In genomic region chrX:41086627-41086932, GRCh38 we compare ENCODE assay signal across 8 cellular contexts. TPM values are rescaled to one million over a fixed set of nuclear protein-coding genes. Genes with fewer than 3 reads are reported as not detected.
DNase-seq lines count a peak whose midpoint lies in the region; ATAC-seq and TF ChIP-seq lines count a peak whose summit lies in the region.

No MANE protein-coding gene starts in this region.

- no peaks in the 10 kb centered on the region for H4K20me1 ChIP-seq in OCI-LY1 (ENCODE audit: insufficient read depth, low read length)

- H3F3A ChIP-seq in OCI-LY1 (ENCODE audit: insufficient read depth, low read length), result no peaks in the 10 kb centered on the region

- TF ChIP-seq CTCF in Calu3 (IDR thresholded peaks at IDR 0.05; ENCODE audit: unreplicated experiment) (no peak), OCI-LY1 (IDR thresholded peaks at IDR 0.05; ENCODE audit: low read length) (no peak), omental fat pad (IDR thresholded peaks at IDR 0.05) (no peak)

- H3K4me1 ChIP-seq in OCI-LY1 (ENCODE audit: insufficient read depth, low read length, severe bottlenecking) (peaks cover 56% of the 10 kb centered on the region), endocrine pancreas (ENCODE audit: control insufficient read depth, insufficient read depth, low read length) (peaks cover 11% of the 10 kb centered on the region)

- H3K79me2 ChIP-seq in OCI-LY1 (ENCODE audit: insufficient read depth, low read length), result peaks cover 56% of the 10 kb centered on the region

- peak overlapping the region; percentile 93 for H3K4me2 ChIP-seq in OCI-LY1 (ENCODE audit: low read length)

- no peaks in the 10 kb centered on the region for H3K27me3 Mint-ChIP-seq in Calu3 (ENCODE audit: unreplicated experiment)

- no peaks in the 10 kb centered on the region for H3K27me3 ChIP-seq in OCI-LY1 (ENCODE audit: insufficient read depth, low read length)
- no peaks in the 10 kb centered on the region for H3K27me3 ChIP-seq in endocrine pancreas (ENCODE audit: control insufficient read depth, insufficient read depth, low read length)

- H3K9me2 ChIP-seq in OCI-LY1 (ENCODE audit: low read depth, low read length), result no peaks in the 10 kb centered on the region

- H3K9ac ChIP-seq in OCI-LY1 (ENCODE audit: low read length), result peak overlapping the region; percentile 97
- H3K9ac ChIP-seq in endocrine pancreas (ENCODE audit: control insufficient read depth, insufficient read depth, low read length), result peak overlapping the region; percentile 60

- intact Hi-C loops in Calu3 (cut with micrococcal nuclease; ENCODE audit: unreplicated experiment), result loop anchor here (5.0 kb wide), 2 partner anchors 49 to 154 kb away; no protein-coding TSS in a partner anchor

- no peaks in the 10 kb centered on the region for H3K4me1 Mint-ChIP-seq in Calu3 (ENCODE audit: low read depth, unreplicated experiment)

- no peak overlapping the region for H2AFZ ChIP-seq in OCI-LY1 (ENCODE audit: low read length)

- H3K36me3 ChIP-seq in OCI-LY1 (ENCODE audit: insufficient read depth, low read length) (peaks cover 14% of the 10 kb centered on the region; the same call in 1 of the 2 replicates), endocrine pancreas (ENCODE audit: control insufficient read depth, insufficient read depth, low read length) (no peaks in the 10 kb centered on the region)

- peaks cover 62% of the 10 kb centered on the region for H3K36me3 Mint-ChIP-seq in Calu3 (ENCODE audit: insufficient read depth, unreplicated experiment)

- BruUV-seq in Calu3 (replicated peaks; lab: Mats Ljungman, UMichigan), result no TSS peak

- H3K9me3 ChIP-seq in OCI-LY1 (ENCODE audit: low read length) (no peaks in the 10 kb centered on the region), endocrine pancreas (ENCODE audit: control insufficient read depth, low read length) (no peaks in the 10 kb centered on the region)

- peak overlapping the region; percentile 84 for H3K27ac ChIP-seq in OCI-LY1 (ENCODE audit: low read depth, low read length, poor library complexity, severe bottlenecking)

- no peaks in the 10 kb centered on the region for H3K9me3 Mint-ChIP-seq in Calu3 (ENCODE audit: low read depth, unreplicated experiment)

- H3K4me3 ChIP-seq in OCI-LY1 (ENCODE audit: low read depth, low read length, poor library complexity, severe bottlenecking) (peak overlapping the region; percentile 92), endocrine pancreas (ENCODE audit: control insufficient read depth, insufficient read depth, low read length) (peak overlapping the region; percentile 94)

- peak overlapping the region; percentile 77 for H3K27ac Mint-ChIP-seq in Calu3 (ENCODE audit: unreplicated experiment)

- ATAC-seq in omental fat pad (ENCODE audit: low FRiP score) (peak; percentile 3), GM21526 (IDR thresholded peaks at IDR 0.05; ENCODE audit: low FRiP score, unreplicated experiment) (no peak)

- DNase-seq in Calu3 (no peak), omental fat pad (ENCODE audit: low spot score) (no peak), NCI-H2196 (lab: John Stamatoyannopoulos, UW; ENCODE audit: unreplicated experiment) (no peak), RKO (ENCODE audit: low spot score) (no peak), H4 (ENCODE audit: low spot score) (no peak)

- H3K4me3 Mint-ChIP-seq in Calu3 (ENCODE audit: low read depth, unreplicated experiment), result peak overlapping the region; percentile 89

- CTCF ChIA-PET in Calu3 (lab: Charles Lee), result interaction anchor here (2.1 kb wide), 1 partner anchor 28 kb away, joined by 9 read pairs; no protein-coding TSS in a partner anchor

RNA-seq across cellular contexts. Expression of gene USP9X, which starts 1.3 kb away (rescaled TPM):
- total RNA-seq in Calu3 (2022), result 87.5 and 89.2 TPM in 2 replicates
- 100 to 1,000 TPM in 3 of 4 donors, 10 to 100 TPM in 1; 72.4 to 160 (median 129) TPM for total RNA-seq in omental fat pad
- 32.1 and 43.5 TPM in 2 replicates for total RNA-seq in H4 (2014; rRNA removed; shearing (Covaris generic))
